In genomic region chr3:56980798-56981390, GRCh38 we compare ENCODE assay signal across 8 cellular contexts.
DNase-seq lines count a peak whose midpoint lies in the region; ATAC-seq and TF ChIP-seq lines count a peak whose summit lies in the region.

No MANE protein-coding gene starts in this region.

- H3K4me3 ChIP-seq in CD8-positive, alpha-beta T cell (ENCODE audit: low read depth, low read length): no peak overlapping the region
- no peak overlapping the region for H3K4me3 ChIP-seq in ascending aorta
- H3K4me3 ChIP-seq in aorta (ENCODE audit: low read length in 2 of 2): no peak overlapping the region

- CTCF ChIA-PET in CD8-positive, alpha-beta T cell (lab: Charles Lee): interaction anchor here (1.2 to 4.1 kb wide), 7 partner anchors 8 to 280 kb away, joined by 3 to 23 read pairs (median 7); no protein-coding TSS in a partner anchor

- TF ChIP-seq CTCF in CD8-positive, alpha-beta T cell (IDR thresholded peaks at IDR 0.05): no peak
- TF ChIP-seq CTCF in ascending aorta (IDR thresholded peaks at IDR 0.05): no peak
- TF ChIP-seq CTCF in mesothelial cell of epicardium (IDR thresholded peaks at IDR 0.05; ENCODE audit: unreplicated experiment): no peak

- no peak overlapping the region for H3K27ac Mint-ChIP-seq in CD8-positive, alpha-beta T cell
- peak overlapping the region; percentile 30 for H3K27ac Mint-ChIP-seq in mesothelial cell of epicardium

- peak; percentile 23 for ATAC-seq in CD8-positive, alpha-beta T cell
- peak; percentile 78 for ATAC-seq in aorta (ENCODE audit: low FRiP score)

- H3K4me1 ChIP-seq in CD8-positive, alpha-beta T cell (ENCODE audit: insufficient read depth, low read length): peaks cover 2% of the 10 kb centered on the region
- H3K4me1 ChIP-seq in ascending aorta (peaks cover 0 to 10% of the 10 kb centered on the region in 2 donors), aorta (ENCODE audit: control insufficient read depth in 1 of 2, insufficient read depth in 2 of 2, low read length in 2 of 2) (no peaks in the 10 kb centered on the region)

- no peak overlapping the region for H3K27ac ChIP-seq in CD8-positive, alpha-beta T cell (ENCODE audit: low read depth, low read length)
- H3K27ac ChIP-seq in ascending aorta (no peak overlapping the region), aorta (ENCODE audit: low read depth in 1 of 2, low read length in 2 of 2) (no peak overlapping the region)

- H3K27me3 ChIP-seq in CD8-positive, alpha-beta T cell (ENCODE audit: insufficient read depth, low read length): no peaks in the 10 kb centered on the region
- H3K27me3 ChIP-seq in ascending aorta (no peaks in the 10 kb centered on the region), aorta (ENCODE audit: control insufficient read depth in 1 of 2, insufficient read depth in 2 of 2, low read length in 1 of 2) (no peaks in the 10 kb centered on the region)

- peak in 2 of 7 experiments; percentile 11 to 22 for DNase-seq in CD8-positive, alpha-beta T cell
- peak; percentile 47 for DNase-seq in OCI-M1 (lab: John Stamatoyannopoulos, UW)
- peak; percentile 32 to 86 for DNase-seq in ascending aorta (ENCODE audit: low spot score in 2 of 2)
- DNase-seq in mesothelial cell of epicardium (ENCODE audit: low spot score in 2 of 2, unreplicated experiment in 2 of 2): no peak
- peak in 1 of 2 donors; percentile 79 for DNase-seq in aorta
- no peak for DNase-seq in DMS79 (lab: John Stamatoyannopoulos, UW)
- no peak for DNase-seq in midbrain (lab: John Stamatoyannopoulos, UW)
- no peak for DNase-seq in iPS-NIHi11 (ENCODE audit: low spot score)

- intact Hi-C loops in CD8-positive, alpha-beta T cell (cut with DNase I, micrococcal nuclease): loop anchor here in 1 of 2 experiments (10.0 kb wide), 1 partner anchor 426 kb away; the partner anchor contains the start of gene CCDC66
- intact Hi-C loops in ascending aorta (cut with DNase I) (no loop called here), aorta (cut with DNase I) (loop anchor here in 1 of 2 donors (5.0 kb wide), 1 partner anchor 59 kb away; no protein-coding TSS in a partner anchor)

- 48 to 65% methylated on average over 5 of the region's 5 CpGs for WGBS in aorta, 2 donors

- no peaks in the 10 kb centered on the region for H3K27me3 Mint-ChIP-seq in CD8-positive, alpha-beta T cell (ENCODE audit: low read depth)
- H3K27me3 Mint-ChIP-seq in mesothelial cell of epicardium (ENCODE audit: low read depth): no peaks in the 10 kb centered on the region

- no peaks in the 10 kb centered on the region for H3K36me3 Mint-ChIP-seq in CD8-positive, alpha-beta T cell
- H3K36me3 Mint-ChIP-seq in mesothelial cell of epicardium: no peaks in the 10 kb centered on the region

- H3K9me3 Mint-ChIP-seq in CD8-positive, alpha-beta T cell: no peaks in the 10 kb centered on the region
- no peaks in the 10 kb centered on the region for H3K9me3 Mint-ChIP-seq in mesothelial cell of epicardium

- POLR2A ChIA-PET in CD8-positive, alpha-beta T cell (lab: Charles Lee): interaction anchor here (0.8 to 1.0 kb wide), 2 partner anchors 57 to 106 kb away, joined by 3 to 4 read pairs; no protein-coding TSS in a partner anchor

- no peaks in the 10 kb centered on the region for H3K9me3 ChIP-seq in CD8-positive, alpha-beta T cell (ENCODE audit: low read length)
- H3K9me3 ChIP-seq in ascending aorta (no peaks in the 10 kb centered on the region), aorta (ENCODE audit: control insufficient read depth, low read length) (no peaks in the 10 kb centered on the region)

- H3K36me3 ChIP-seq in CD8-positive, alpha-beta T cell (ENCODE audit: insufficient read depth, low read length): no peaks in the 10 kb centered on the region
- no peaks in the 10 kb centered on the region for H3K36me3 ChIP-seq in ascending aorta
- H3K36me3 ChIP-seq in aorta (ENCODE audit: control insufficient read depth in 1 of 2, insufficient read depth in 2 of 2, low read length in 1 of 2): no peaks in the 10 kb centered on the region

- no peak overlapping the region for H3K4me3 Mint-ChIP-seq in CD8-positive, alpha-beta T cell
- no peak overlapping the region for H3K4me3 Mint-ChIP-seq in mesothelial cell of epicardium

- peaks cover 5% of the 10 kb centered on the region for H3K4me1 Mint-ChIP-seq in CD8-positive, alpha-beta T cell (ENCODE audit: low read depth)
- H3K4me1 Mint-ChIP-seq in mesothelial cell of epicardium: peaks cover 19% of the 10 kb centered on the region

Comparison
In these comparisons a context has a peak if more than half of its experiments do, and no peak if none do; other contexts are left out.
1. DNase-seq: peak in OCI-M1 (single experiment) and ascending aorta (2 of 2); none in mesothelial cell of epicardium (0 of 2), DMS79 (single experiment), midbrain (single experiment) and iPS-NIHi11 (single experiment).